In the genomic region with DNA sequence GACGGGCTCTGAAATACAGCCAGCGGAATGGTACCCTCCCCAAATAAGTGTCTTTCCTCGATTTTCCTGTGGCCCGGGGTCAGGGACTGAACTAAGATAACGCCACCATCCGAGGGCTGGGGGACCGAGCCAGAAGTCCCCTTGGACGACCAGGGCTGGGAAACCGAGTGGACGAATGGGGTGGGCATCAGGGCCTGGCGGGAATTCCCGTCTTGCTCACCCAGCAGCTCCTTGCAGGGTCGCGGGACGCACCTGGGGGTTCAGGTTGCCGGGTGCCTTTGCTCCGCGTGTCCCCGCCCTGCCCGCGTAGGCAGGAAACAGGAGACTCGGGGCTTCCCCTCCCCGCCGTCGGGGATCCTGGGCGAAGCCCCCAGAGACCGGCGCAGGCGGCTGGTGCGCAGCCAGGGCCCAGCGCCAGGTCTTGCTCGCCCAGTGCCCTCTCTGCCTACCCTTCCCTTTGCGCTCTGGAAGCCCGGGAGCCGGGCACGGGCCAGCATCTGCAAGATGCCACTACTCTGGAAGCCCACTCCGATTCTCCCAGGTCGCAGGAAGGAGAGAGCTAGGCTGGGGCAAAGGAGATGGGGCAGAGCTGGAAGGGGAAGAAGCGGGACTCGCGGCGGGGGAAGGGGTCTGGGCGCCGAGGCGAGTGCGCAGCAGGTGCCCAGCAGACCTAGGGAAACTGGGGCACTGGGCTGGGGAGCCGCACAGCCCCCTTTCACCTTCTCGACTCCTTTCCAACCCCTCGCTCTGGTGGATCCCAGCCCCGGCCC, we compare ENCODE assay signal across 10 cellular contexts. TPM values are rescaled to one million over a fixed set of nuclear protein-coding genes. Genes with fewer than 3 reads are reported as not detected.
DNase-seq lines count a peak whose midpoint lies in the region; ATAC-seq and TF ChIP-seq lines count a peak whose summit lies in the region.
"Had no signal": no experiment of that assay in that cellular context is flagged by ENCODE, and none has a peak within 500 bp of the region (broad histone marks: within the 10 kb centered on the region; RNA-seq: fewer than 3 reads in every experiment).

No MANE protein-coding gene starts in this region.

- peak overlapping the region; percentile 7 for H3K4me3 Mint-ChIP-seq in activated naive CD4-positive, alpha-beta T cell treated with anti-CD3 and anti-CD28 coated beads, Interleukin-2, amount 10 ng/mL, durations not matched to agents 7 days and 5 days
- peak overlapping the region; percentile 59 for H3K4me3 Mint-ChIP-seq in activated B cell treated with CpG ODN at 0.5 μM for 24 hours

- no peak for TF ChIP-seq CTCF in activated B cell treated with CpG ODN at 0.5 μM for 24 hours (IDR thresholded peaks at IDR 0.05)
- TF ChIP-seq CTCF in thoracic aorta (IDR thresholded peaks at IDR 0.05) = peak; percentile 3
- no peak for TF ChIP-seq CTCF in upper lobe of left lung (IDR thresholded peaks at IDR 0.05)

- H3K27me3 Mint-ChIP-seq in activated naive CD4-positive, alpha-beta T cell treated with anti-CD3 and anti-CD28 coated beads, Interleukin-2, amount 10 ng/mL, durations not matched to agents 7 days and 5 days = peaks cover 88% of the 10 kb centered on the region
- H3K27me3 Mint-ChIP-seq in activated B cell treated with CpG ODN at 0.5 μM for 24 hours = peaks cover 41% of the 10 kb centered on the region

- peaks cover 57% of the 10 kb centered on the region for H3K27me3 ChIP-seq in iPS-15b (ENCODE audit: control insufficient read depth, insufficient read depth, low read length)
- no peaks in the 10 kb centered on the region for H3K27me3 ChIP-seq in thoracic aorta (replicated peaks; ENCODE audit: insufficient read depth)
- peaks cover 2 to 38% (median 28%) of the 10 kb centered on the region in 4 donors for H3K27me3 ChIP-seq in upper lobe of left lung

- H3K9ac ChIP-seq in iPS-15b (ENCODE audit: low read depth, low read length) = no peak overlapping the region

- peaks cover 7% of the 10 kb centered on the region for H3K36me3 ChIP-seq in iPS-15b (ENCODE audit: control insufficient read depth, insufficient read depth, low read length)
- no peaks in the 10 kb centered on the region for H3K36me3 ChIP-seq in thoracic aorta
- H3K36me3 ChIP-seq in upper lobe of left lung = no peaks in the 10 kb centered on the region

- no peak for TF ChIP-seq EP300 in upper lobe of left lung (IDR thresholded peaks at IDR 0.05)

- no peak overlapping the region for H3K27ac ChIP-seq in thoracic aorta
- H3K27ac ChIP-seq in upper lobe of left lung = no peak overlapping the region

- no peaks in the 10 kb centered on the region for H3K4me1 ChIP-seq in iPS-15b (ENCODE audit: control insufficient read depth, insufficient read depth, low read length)
- peaks cover 21 to 26% of the 10 kb centered on the region in 2 donors for H3K4me1 ChIP-seq in thoracic aorta (ENCODE audit: control insufficient read depth in 1 of 2, low read depth in 2 of 2)
- H3K4me1 ChIP-seq in upper lobe of left lung = peaks cover 26 to 31% (median 29%) of the 10 kb centered on the region in 4 donors

- peaks cover 19% of the 10 kb centered on the region for H3K36me3 Mint-ChIP-seq in activated naive CD4-positive, alpha-beta T cell treated with anti-CD3 and anti-CD28 coated beads, Interleukin-2, amount 10 ng/mL, durations not matched to agents 7 days and 5 days
- no peaks in the 10 kb centered on the region for H3K36me3 Mint-ChIP-seq in activated B cell treated with CpG ODN at 0.5 μM for 24 hours (ENCODE audit: low read depth)

- H3K27ac Mint-ChIP-seq in activated naive CD4-positive, alpha-beta T cell treated with anti-CD3 and anti-CD28 coated beads, Interleukin-2, amount 10 ng/mL, durations not matched to agents 7 days and 5 days = no peak overlapping the region
- no peak overlapping the region for H3K27ac Mint-ChIP-seq in activated B cell treated with CpG ODN at 0.5 μM for 24 hours

- ATAC-seq in activated B cell treated with CpG ODN at 0.5 μM for 24 hours (ENCODE audit: low read depth) (peak; percentile 56), thoracic aorta (ENCODE audit: insufficient number of reproducible peaks, low FRiP score, low read depth) (no peak), upper lobe of left lung (ENCODE audit: low FRiP score in 2 of 2) (no peak)
- ATAC-seq: sciatic nerve had no signal

- H3K4me3 ChIP-seq in iPS-15b (ENCODE audit: low read depth, low read length) = peak overlapping the region; percentile 52
- peak overlapping the region; percentile 61 for H3K4me3 ChIP-seq in thoracic aorta
- peak overlapping the region in 2 of 4 donors; percentile 24 to 25 for H3K4me3 ChIP-seq in upper lobe of left lung

- DNase-seq in activated naive CD4-positive, alpha-beta T cell treated with anti-CD3 and anti-CD28 coated beads, Interleukin-2, amount 10 ng/mL, durations not matched to agents 7 days and 5 days = peak; percentile 47
- DNase-seq in activated naive CD4-positive, alpha-beta T cell (lab: John Stamatoyannopoulos, UW) = no peak
- DNase-seq in activated B cell treated with CpG ODN at 0.5 μM for 24 hours (peak; percentile 47), thoracic aorta (ENCODE audit: low spot score) (no peak), upper lobe of left lung (no peak), erythroblast (lab: John Stamatoyannopoulos, UW) (no peak), midbrain (lab: John Stamatoyannopoulos, UW) (no peak)

- H3K4me1 Mint-ChIP-seq in activated naive CD4-positive, alpha-beta T cell treated with anti-CD3 and anti-CD28 coated beads, Interleukin-2, amount 10 ng/mL, durations not matched to agents 7 days and 5 days = peaks cover 21% of the 10 kb centered on the region
- peaks cover 32% of the 10 kb centered on the region for H3K4me1 Mint-ChIP-seq in activated B cell treated with CpG ODN at 0.5 μM for 24 hours

- POLR2A ChIA-PET in activated B cell treated with CpG ODN at 0.5 μM for 24 hours (lab: Charles Lee) = interaction anchor here (0.7 to 4.7 kb wide), 2 partner anchors 13 to 304 kb away, joined by 5 to 28 read pairs; partner anchors contain the start of gene FDXR

- CTCF ChIA-PET in activated naive CD4-positive, alpha-beta T cell treated with anti-CD3 and anti-CD28 coated beads, Interleukin-2, amount 10 ng/mL, durations not matched to agents 7 days and 5 days (lab: Charles Lee) = interaction anchor here (0.6 to 13.6 kb wide), 7 partner anchors 10 to 203 kb away, joined by 3 to 184 read pairs (median 3); partner anchors contain the start of gene FDXR
- CTCF ChIA-PET in activated B cell treated with CpG ODN at 0.5 μM for 24 hours (lab: Charles Lee) = interaction anchor here (1.4 to 8.1 kb wide), 3 partner anchors 18 to 115 kb away, joined by 4 to 95 read pairs (median 31); no protein-coding TSS in a partner anchor

- H3K9me3 ChIP-seq in iPS-15b (ENCODE audit: control insufficient read depth, insufficient read depth, low read length) = no peaks in the 10 kb centered on the region
- no peaks in the 10 kb centered on the region for H3K9me3 ChIP-seq in thoracic aorta
- H3K9me3 ChIP-seq in upper lobe of left lung = no peaks in the 10 kb centered on the region

- no peaks in the 10 kb centered on the region for H3K9me3 Mint-ChIP-seq in activated naive CD4-positive, alpha-beta T cell treated with anti-CD3 and anti-CD28 coated beads, Interleukin-2, amount 10 ng/mL, durations not matched to agents 7 days and 5 days
- H3K9me3 Mint-ChIP-seq in activated B cell treated with CpG ODN at 0.5 μM for 24 hours = no peaks in the 10 kb centered on the region

- TF ChIP-seq POLR2A in upper lobe of left lung (IDR thresholded peaks at IDR 0.05) (no peak), erythroblast (IDR thresholded peaks at IDR 0.05; ENCODE audit: low read length) (no peak)

- 0 to 6% methylated on average over 2 to 39 of the region's 50 CpGs for WGBS in upper lobe of left lung, 2 donors

- intact Hi-C loops in activated B cell treated with CpG ODN at 0.5 μM for 24 hours (cut with micrococcal nuclease) = loop anchor here (2.0 to 5.0 kb wide), 2 partner anchors 20 to 293 kb away; partner anchors contain the start of gene CD300H

RNA-seq across cellular contexts. Expression of gene GRIN2C, which starts 0.7 kb away (rescaled TPM):
- total RNA-seq in activated B cell treated with CpG ODN at 0.5 μM for 24 hours (not detected in 2 replicates), thoracic aorta (1 to 10 TPM in 1 of 2 donors, under 1 TPM in 1; 0.42 to 1.4 TPM), upper lobe of left lung (under 1 TPM in 1 of 6 donors, not detected in 5; 0.17 TPM)
- total RNA-seq: RPMI7951 had no signal

RNA-seq across cellular contexts. Expression of gene FDXR, which starts 12.4 kb away (rescaled TPM):
- 4.6 and 5.5 TPM in 2 replicates for total RNA-seq in activated B cell treated with CpG ODN at 0.5 μM for 24 hours
- total RNA-seq in thoracic aorta = 1 to 10 TPM; 4.4 to 9.7 TPM
- 10 to 100 TPM in 3 of 6 donors, 1 to 10 TPM in 3; 6.8 to 15.1 (median 10.8) TPM for total RNA-seq in upper lobe of left lung

RNA-seq across cellular contexts. Expression of gene FADS6, which starts 33.0 kb away (rescaled TPM):
- total RNA-seq in activated B cell treated with CpG ODN at 0.5 μM for 24 hours (not detected in 2 replicates), thoracic aorta (not detected), upper lobe of left lung (not detected)
- total RNA-seq: RPMI7951, sciatic nerve had no signal

Comparison
In these comparisons a context has a peak if more than half of its experiments do, and no peak if none do; other contexts are left out.
1. DNase-seq: peak in activated naive CD4-positive, alpha-beta T cell treated with anti-CD3 and anti-CD28 coated beads, Interleukin-2, amount 10 ng/mL, durations not matched to agents 7 days and 5 days (single experiment) and activated B cell treated with CpG ODN at 0.5 μM for 24 hours (single experiment); none in activated naive CD4-positive, alpha-beta T cell (0 of 4), thoracic aorta (single experiment), upper lobe of left lung (0 of 2), erythroblast (0 of 2) and midbrain (single experiment).